Comparison of ENCODE assay signal across 15 cellular contexts in the genomic region with DNA sequence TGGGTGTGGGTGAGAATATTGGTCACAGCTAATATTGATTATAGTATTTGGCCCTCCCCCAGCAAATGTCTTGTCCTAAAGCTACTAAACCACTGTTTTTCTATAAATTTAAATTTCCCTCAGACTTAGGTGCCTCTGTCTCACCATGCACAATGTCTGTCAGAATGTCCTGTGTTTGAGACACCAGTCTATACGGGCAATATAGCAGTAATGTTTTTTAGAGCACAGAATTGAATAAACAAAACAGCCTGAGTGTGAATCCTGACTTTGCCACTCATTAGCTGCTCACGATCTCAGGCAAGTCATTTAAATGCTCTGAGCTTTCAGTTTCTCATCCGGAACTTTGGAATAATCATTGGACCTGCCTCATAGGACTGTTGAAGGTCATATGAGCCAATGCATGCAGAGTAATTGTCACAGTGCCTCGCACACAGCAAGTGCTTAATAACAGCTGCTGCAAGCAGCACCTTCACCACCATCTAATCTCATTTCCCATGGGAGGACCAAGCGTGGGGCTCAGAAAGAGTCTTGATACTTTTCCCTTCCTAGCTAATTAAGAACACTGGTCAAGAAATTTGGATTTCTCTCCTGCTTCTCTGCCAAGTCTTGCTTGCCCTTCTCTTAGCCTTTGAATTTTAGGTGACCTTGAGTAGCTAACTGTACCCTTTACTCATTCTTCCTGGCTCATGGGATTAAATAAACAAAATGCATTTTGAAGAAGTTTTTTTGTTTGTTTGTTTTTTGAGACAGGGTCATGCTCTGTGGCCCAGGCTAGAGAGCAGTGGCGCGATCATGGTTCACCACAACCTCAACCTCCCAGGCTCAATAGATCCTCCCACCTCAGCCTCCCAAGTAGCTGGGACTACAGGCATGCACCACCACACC. TPM values are rescaled to one million over a fixed set of nuclear protein-coding genes. Genes with fewer than 3 reads are reported as not detected.
DNase-seq lines count a peak whose midpoint lies in the region; TF ChIP-seq lines count a peak whose summit lies in the region.
"Had no signal": no experiment of that assay in that cellular context is flagged by ENCODE, and none has a peak within 500 bp of the region (broad histone marks: within the 10 kb centered on the region; RNA-seq: fewer than 3 reads in every experiment).

No MANE protein-coding gene starts in this region.

- H3K36me3 ChIP-seq in adrenal gland (replicated peaks in 1 of 2): no peaks in the 10 kb centered on the region
- peaks cover 0 to 29% (median 0%) of the 10 kb centered on the region in 3 donors for H3K36me3 ChIP-seq in esophagus squamous epithelium
- H3K36me3 ChIP-seq in muscle layer of duodenum (ENCODE audit: control insufficient read depth in 1 of 2, insufficient read depth in 2 of 2, low read length in 2 of 2): peaks cover 0 to 2% of the 10 kb centered on the region in 2 donors
- H3K36me3 ChIP-seq in testis (ENCODE audit: low read depth, missing control alignments): no peaks in the 10 kb centered on the region
- H3K36me3 ChIP-seq in HAP-1 (replicated peaks): no peaks in the 10 kb centered on the region
- H3K36me3 ChIP-seq in H7 (replicated peaks; ENCODE audit: control insufficient read depth, insufficient read depth, low read length): no peaks in the 10 kb centered on the region

- H3K4me1 ChIP-seq in adrenal gland (replicated peaks in 1 of 2) (peaks cover 48 to 70% of the 10 kb centered on the region in 2 donors), esophagus squamous epithelium (peaks cover 9 to 98% (median 65%) of the 10 kb centered on the region in 3 donors), muscle layer of duodenum (ENCODE audit: control insufficient read depth in 1 of 2, insufficient read depth in 2 of 2, low read length in 2 of 2) (peaks cover 16 to 59% of the 10 kb centered on the region in 2 donors), testis (peaks cover 48% of the 10 kb centered on the region), HAP-1 (no peaks in the 10 kb centered on the region)

- peak in 6 of 7 donors; percentile 42 to 66 (median 54) for DNase-seq in adrenal gland
- DNase-seq in esophagus squamous epithelium (lab: John Stamatoyannopoulos, UW): no peak
- no peak for DNase-seq in testis
- no peak for DNase-seq in iPS-NIHi11 (ENCODE audit: low spot score)
- DNase-seq in stimulated activated CD4-positive, alpha-beta T cell treated with anti-CD3 and anti-CD28 coated beads, Interleukin-4, amount 100 ng/mL, for 4 hours: no peak
- no peak for DNase-seq in HAP-1 (ENCODE audit: low spot score in 2 of 2)
- DNase-seq in H7: no peak
- DNase-seq: activated CD4-positive, alpha-beta T cell treated with anti-CD3 and anti-CD28 coated beads, Interleukin-2, amount 10 ng/mL, durations not matched to agents 7 days and 5 days; activated naive CD4-positive, alpha-beta T cell treated with anti-CD3 and anti-CD28 coated beads, Interleukin-2, amount 10 ng/mL, durations not matched to agents 7 days and 5 days; mesendoderm; NCI-H748 treated with DMSO at 0.1 percent for 48 hours had no signal

- H3K27me3 ChIP-seq in adrenal gland: no peaks in the 10 kb centered on the region
- no peaks in the 10 kb centered on the region for H3K27me3 ChIP-seq in esophagus squamous epithelium
- no peaks in the 10 kb centered on the region for H3K27me3 ChIP-seq in muscle layer of duodenum (ENCODE audit: low read depth, low read length)
- H3K27me3 ChIP-seq in testis: no peaks in the 10 kb centered on the region
- no peaks in the 10 kb centered on the region for H3K27me3 ChIP-seq in HAP-1 (ENCODE audit: low read depth)
- H3K27me3 ChIP-seq in H7 (ENCODE audit: control insufficient read depth, insufficient read depth, low read length): peaks cover 1% of the 10 kb centered on the region; the same call in 1 of the 2 replicates

- in situ Hi-C loops in HAP-1 (cut with MboI; ENCODE audit: low sequenced_read_pairs): no loop called here

- H3K9me3 ChIP-seq in adrenal gland (replicated peaks in 1 of 3) (no peaks in the 10 kb centered on the region), esophagus squamous epithelium (no peaks in the 10 kb centered on the region), muscle layer of duodenum (ENCODE audit: control insufficient read depth in 1 of 2, low read length in 2 of 2) (no peaks in the 10 kb centered on the region), testis (no peaks in the 10 kb centered on the region), HAP-1 (no peaks in the 10 kb centered on the region)

- peak overlapping the region; percentile 90 to 95 (median 92) for H3K27ac ChIP-seq in adrenal gland
- peak overlapping the region; percentile 75 to 87 (median 85) for H3K27ac ChIP-seq in esophagus squamous epithelium
- H3K27ac ChIP-seq in muscle layer of duodenum (ENCODE audit: low read length): peak overlapping the region; percentile 35
- H3K27ac ChIP-seq in testis: peak overlapping the region; percentile 68 to 77
- H3K27ac ChIP-seq: HL-60 had no signal

- intact Hi-C loops in adrenal gland (cut with DNase I) (no loop called here), esophagus squamous epithelium (cut with DNase I) (no loop called here), testis (cut with DNase I; ENCODE audit: low total_unique reads) (no loop called here)

- TF ChIP-seq CTCF in adrenal gland (IDR thresholded peaks at IDR 0.05) (no peak), esophagus squamous epithelium (IDR thresholded peaks at IDR 0.05) (no peak), testis (IDR thresholded peaks at IDR 0.05) (no peak)

- H3K4me3 ChIP-seq in adrenal gland (peak overlapping the region in 1 of 4 donors; percentile 32), esophagus squamous epithelium (peak overlapping the region in 1 of 4 donors; percentile 26), muscle layer of duodenum (ENCODE audit: low read depth in 1 of 2, low read length in 2 of 2) (no peak overlapping the region), testis (no peak overlapping the region), HAP-1 (no peak overlapping the region), H7 (ENCODE audit: insufficient read depth, low read depth, low read length) (no peak overlapping the region)
- H3K4me3 ChIP-seq: K562 had no signal

- WGBS in adrenal gland, 4 donors: 34 to 39% (median 35%) methylated on average over 7 of the region's 7 CpGs
- WGBS in esophagus squamous epithelium, 2 donors: 57 to 62% methylated on average over 7 of the region's 7 CpGs
- 53% methylated on average over 7 of the region's 7 CpGs for WGBS in testis, 2 donors

- TF ChIP-seq POLR2A in adrenal gland (IDR thresholded peaks at IDR 0.05): peak in 1 of 2 donors; percentile 75
- no peak for TF ChIP-seq POLR2A in esophagus squamous epithelium (IDR thresholded peaks at IDR 0.05)
- TF ChIP-seq POLR2A in testis (IDR thresholded peaks at IDR 0.05): no peak

RNA-seq across cellular contexts. Expression of a gene that starts 9.9 kb away (rescaled TPM):
- total RNA-seq in adrenal gland (10 to 100 TPM; 15.0 to 74.3 (median 34.3) TPM), esophagus squamous epithelium (10 to 100 TPM in 3 of 4 donors, 1 to 10 TPM in 1; 7.7 to 55.1 (median 22.8) TPM), testis (10 to 100 TPM; 14.5 to 23.4 TPM)
- polyA plus RNA-seq in adrenal gland (10 to 100 TPM in 1 of 3 donors, 1 to 10 TPM in 2; 8.8 to 15.0 (median 9.7) TPM), testis (ENCODE audit: insufficient read depth, low read depth, low replicate concordance) (7.0 TPM)
- total RNA-seq in H7 (2014; rRNA removed; shearing (Covaris generic)): 0.22 and 0.55 TPM in 2 replicates
- total RNA-seq: fibroblast of villous mesenchyme had no signal

Comparison
In these comparisons a context has a peak if more than half of its experiments do, and no peak if none do; other contexts are left out.
1. DNase-seq: peak in adrenal gland (6 of 7); none in esophagus squamous epithelium (single experiment), testis (single experiment), iPS-NIHi11 (single experiment), stimulated activated CD4-positive, alpha-beta T cell treated with anti-CD3 and anti-CD28 coated beads, Interleukin-4, amount 100 ng/mL, for 4 hours (0 of 2), HAP-1 (0 of 2) and H7 (single experiment).
2. H3K27ac ChIP-seq: peak in every context shown above with its lines; median percentile 92 in adrenal gland; 85 in esophagus squamous epithelium; 72 in testis; 35 in muscle layer of duodenum.